33 cellular contexts compared by ENCODE assay signal in the genomic region with DNA sequence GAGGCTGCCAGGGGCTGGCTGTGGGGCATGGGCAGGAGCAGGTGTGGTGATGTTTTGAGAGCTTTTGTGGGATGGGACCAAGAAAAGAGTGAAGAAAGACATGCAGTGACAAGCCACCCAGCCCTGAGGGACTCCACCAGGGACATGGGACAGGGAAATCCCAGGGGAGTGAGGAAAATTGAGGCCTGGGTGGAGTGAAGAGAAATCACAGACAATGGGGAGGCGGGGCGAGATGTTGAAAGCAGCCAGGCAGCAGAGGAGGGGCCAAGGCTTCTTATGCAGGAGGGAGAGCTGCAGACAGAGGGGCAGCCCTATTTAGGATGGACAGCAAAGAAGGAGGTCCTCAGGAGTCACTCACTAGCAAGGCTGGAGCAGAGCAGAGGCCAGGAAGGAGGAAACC. TPM values are rescaled to one million over a fixed set of nuclear protein-coding genes. Genes with fewer than 3 reads are reported as not detected.
"Had no signal": no experiment of that assay in that cellular context is flagged by ENCODE, and none has a peak within 500 bp of the region (broad histone marks: within the 10 kb centered on the region; RNA-seq: fewer than 3 reads in every experiment).

No MANE protein-coding gene starts in this region.

- H3K27me3 Mint-ChIP-seq: activated CD4-positive, alpha-beta T cell treated with anti-CD3 and anti-CD28 coated beads for 36 hours; activated naive CD8-positive, alpha-beta T cell had no signal

- H3K36me3 ChIP-seq: brain microvascular endothelial cell, esophagus muscularis mucosa, gastrocnemius medialis, heart left ventricle had no signal

- H3K4me3 Mint-ChIP-seq: activated CD4-positive, alpha-beta memory T cell treated with anti-CD3 and anti-CD28 coated beads, Interleukin-2, amount 10 ng/mL, durations not matched to agents 7 days and 5 days; activated CD4-positive, alpha-beta T cell treated with anti-CD3 and anti-CD28 coated beads for 36 hours; activated CD4-positive, alpha-beta T cell treated with anti-CD3 and anti-CD28 coated beads, Interleukin-2, amount 10 ng/mL, durations not matched to agents 7 days and 5 days; activated naive CD4-positive, alpha-beta T cell treated with anti-CD3 and anti-CD28 coated beads for 36 hours; activated naive CD8-positive, alpha-beta T cell; activated T-cell treated with anti-CD3 and anti-CD28 coated beads, Interleukin-2, amount 50 U/mL, for 4 hours; activated T-helper 17 cell treated with anti-CD3 and anti-CD28 coated beads, Interleukin-2, amount 50 U/mL, for 72 hours had no signal

- H3K27ac ChIP-seq: brain microvascular endothelial cell, foreskin keratinocyte, gastrocnemius medialis, heart left ventricle had no signal

- ATAC-seq: activated CD4-positive, alpha-beta T cell treated with anti-CD3 and anti-CD28 coated beads for 36 hours; activated T-cell treated with anti-CD3 and anti-CD28 coated beads, Interleukin-2, amount 50 U/mL, for 4 hours; activated T-helper 17 cell treated with anti-CD3 and anti-CD28 coated beads, Interleukin-2, amount 50 U/mL, for 72 hours; effector memory CD8-positive, alpha-beta T cell; foreskin keratinocyte; gastrocnemius medialis; heart left ventricle had no signal

- H3K4me1 ChIP-seq: gastrocnemius medialis, heart left ventricle had no signal

- DNase-seq: activated CD4-positive, alpha-beta memory T cell treated with anti-CD3 and anti-CD28 coated beads, Interleukin-2, amount 10 ng/mL, durations not matched to agents 7 days and 5 days; activated CD4-positive, alpha-beta T cell treated with anti-CD3 and anti-CD28 coated beads for 36 hours; activated CD4-positive, alpha-beta T cell treated with anti-CD3 and anti-CD28 coated beads, Interleukin-2, amount 10 ng/mL, durations not matched to agents 7 days and 5 days; activated CD4-positive, alpha-beta T cell treated with anti-CD3 and anti-CD28 coated beads, Interleukin-2, amount 50 U/mL, for 4 hours; activated CD4-positive, CD25-positive, alpha-beta regulatory T cell; activated CD4-positive, CD25-positive, alpha-beta regulatory T cell treated with anti-CD3 and anti-CD28 coated beads, Interleukin-2, amount 50 U/mL, for 72 hours; activated CD8-positive, alpha-beta memory T cell treated with anti-CD3 and anti-CD28 coated beads, Interleukin-2, amount 50 U/mL, for 48 hours; activated effector memory CD4-positive, alpha-beta T cell treated with Interleukin-2 at 50 U/mL for 16 hours; activated naive CD4-positive, alpha-beta T cell treated with anti-CD3 and anti-CD28 coated beads for 36 hours; activated T-cell treated with anti-CD3 and anti-CD28 coated beads for 4 hours; activated T-cell treated with anti-CD3 and anti-CD28 coated beads, Interleukin-2, amount 50 U/mL, for 4 hours; amniotic stem cell; anterior cingulate cortex; brain microvascular endothelial cell; cortex of kidney; dermis blood vessel endothelial cell; effector CD4-positive, alpha-beta T cell; effector memory CD8-positive, alpha-beta T cell; erythroblast; foreskin keratinocyte; gastrocnemius medialis; glutamatergic neuron; heart left ventricle; T-helper 2 cell had no signal

- H3K36me3 Mint-ChIP-seq: activated naive CD8-positive, alpha-beta T cell had no signal

- H3K9me3 Mint-ChIP-seq: activated CD4-positive, alpha-beta memory T cell treated with anti-CD3 and anti-CD28 coated beads, Interleukin-2, amount 10 ng/mL, durations not matched to agents 7 days and 5 days; activated CD4-positive, alpha-beta T cell treated with anti-CD3 and anti-CD28 coated beads, Interleukin-2, amount 10 ng/mL, durations not matched to agents 7 days and 5 days; activated naive CD4-positive, alpha-beta T cell treated with anti-CD3 and anti-CD28 coated beads for 36 hours; activated T-cell treated with anti-CD3 and anti-CD28 coated beads, Interleukin-2, amount 50 U/mL, for 4 hours; activated T-helper 17 cell treated with anti-CD3 and anti-CD28 coated beads, Interleukin-2, amount 50 U/mL, for 72 hours; effector memory CD8-positive, alpha-beta T cell had no signal

- H3K4me3 ChIP-seq: esophagus muscularis mucosa, gastrocnemius medialis, heart left ventricle had no signal

- H3K9me3 ChIP-seq: esophagus muscularis mucosa, gastrocnemius medialis, heart left ventricle had no signal

- H3K27ac Mint-ChIP-seq: activated CD4-positive, alpha-beta memory T cell treated with anti-CD3 and anti-CD28 coated beads, Interleukin-2, amount 10 ng/mL, durations not matched to agents 7 days and 5 days; activated CD4-positive, alpha-beta T cell treated with anti-CD3 and anti-CD28 coated beads for 36 hours; activated CD4-positive, alpha-beta T cell treated with anti-CD3 and anti-CD28 coated beads, Interleukin-2, amount 10 ng/mL, durations not matched to agents 7 days and 5 days; activated naive CD4-positive, alpha-beta T cell treated with anti-CD3 and anti-CD28 coated beads for 36 hours; activated naive CD8-positive, alpha-beta T cell; activated T-helper 17 cell treated with anti-CD3 and anti-CD28 coated beads, Interleukin-2, amount 50 U/mL, for 72 hours had no signal

RNA-seq across cellular contexts. Expression of gene KRT1, which starts 4.2 kb away (rescaled TPM):
- total RNA-seq: activated CD4-positive, alpha-beta T cell treated with anti-CD3 and anti-CD28 coated beads for 36 hours; activated naive CD4-positive, alpha-beta T cell treated with anti-CD3 and anti-CD28 coated beads for 36 hours; activated T-helper 17 cell treated with anti-CD3 and anti-CD28 coated beads, Interleukin-2, amount 50 U/mL, for 72 hours; astrocyte; bronchial epithelial cell; cardiac septum; chondrocyte; dermis blood vessel endothelial cell; esophagus muscularis mucosa; gastrocnemius medialis had no signal
- polyA plus RNA-seq: adipose tissue, heart left ventricle had no signal

RNA-seq across cellular contexts. Expression of gene KRT77, which starts 18.9 kb away (rescaled TPM):
- total RNA-seq: activated CD4-positive, alpha-beta memory T cell treated with anti-CD3 and anti-CD28 coated beads, Interleukin-2, amount 10 ng/mL, durations not matched to agents 7 days and 5 days; activated CD4-positive, alpha-beta T cell treated with anti-CD3 and anti-CD28 coated beads for 36 hours; activated CD4-positive, alpha-beta T cell treated with anti-CD3 and anti-CD28 coated beads, Interleukin-2, amount 10 ng/mL, durations not matched to agents 7 days and 5 days; activated naive CD4-positive, alpha-beta T cell treated with anti-CD3 and anti-CD28 coated beads for 36 hours; activated T-cell treated with anti-CD3 and anti-CD28 coated beads, Interleukin-2, amount 50 U/mL, for 4 hours; activated T-helper 17 cell treated with anti-CD3 and anti-CD28 coated beads, Interleukin-2, amount 50 U/mL, for 72 hours; astrocyte; bronchial epithelial cell; cardiac septum; chondrocyte; dermis blood vessel endothelial cell; esophagus muscularis mucosa; foreskin keratinocyte; gastrocnemius medialis; heart left ventricle; T-helper 1 cell treated with Interleukin-12 subunit alpha and Interleukin-12 subunit beta and Interleukin-4 antibody, amounts not matched to agents 30 ng/mL and 1 ng/mL, for 36 hours had no signal
- polyA plus RNA-seq: heart left ventricle had no signal

RNA-seq across cellular contexts. Expression of gene KRT2, which starts 32.4 kb away (rescaled TPM):
- total RNA-seq: activated CD4-positive, alpha-beta memory T cell treated with anti-CD3 and anti-CD28 coated beads, Interleukin-2, amount 10 ng/mL, durations not matched to agents 7 days and 5 days; activated CD4-positive, alpha-beta T cell treated with anti-CD3 and anti-CD28 coated beads for 36 hours; activated naive CD4-positive, alpha-beta T cell treated with anti-CD3 and anti-CD28 coated beads for 36 hours; activated T-cell treated with anti-CD3 and anti-CD28 coated beads, Interleukin-2, amount 50 U/mL, for 4 hours; activated T-helper 17 cell treated with anti-CD3 and anti-CD28 coated beads, Interleukin-2, amount 50 U/mL, for 72 hours; astrocyte; bronchial epithelial cell; cardiac septum; chondrocyte; dermis blood vessel endothelial cell; esophagus muscularis mucosa; foreskin keratinocyte; gastrocnemius medialis; heart left ventricle had no signal
- polyA plus RNA-seq: adipose tissue, foreskin keratinocyte, heart left ventricle had no signal
